21 cellular contexts compared by ENCODE assay signal in the genomic region with DNA sequence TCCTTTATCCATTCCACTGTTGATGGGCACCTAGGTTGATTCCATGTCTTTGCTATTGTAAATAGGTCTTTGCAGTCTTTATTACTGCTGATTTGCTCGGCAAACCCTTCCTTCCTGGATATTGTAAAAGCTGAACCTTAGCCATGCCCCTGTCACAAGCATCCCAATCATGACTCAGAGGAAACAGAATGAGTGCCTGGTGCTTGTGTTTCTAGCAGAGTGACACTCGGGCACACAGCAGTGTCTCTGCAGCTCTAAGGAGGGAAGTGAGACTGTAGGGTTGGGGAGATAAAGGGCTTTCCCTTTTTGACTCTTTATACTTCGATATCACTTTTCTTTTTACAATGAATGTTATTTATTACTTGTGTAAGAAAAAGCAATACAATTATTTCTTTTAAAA.
A peak's percentile ranks its signal among the peaks of the same experiment; 100 is the strongest.
DNase-seq lines count a peak whose midpoint lies in the region; ATAC-seq, FAIRE-seq and TF ChIP-seq lines count a peak whose summit lies in the region.
"Had no signal": no experiment of that assay in that cellular context is flagged by ENCODE, and none has a peak within 500 bp of the region (broad histone marks: within the 10 kb centered on the region; RNA-seq: fewer than 3 reads in every experiment).

No MANE protein-coding gene starts in this region.

- H3K4me2 ChIP-seq in GM12878 (ENCODE audit: control insufficient read depth, insufficient read depth) = no peak overlapping the region
- H3K4me2 ChIP-seq: GM23338 had no signal

- FAIRE-seq in GM12891 (lab: Jason Lieb, UNC) (no peak), GM12878 (lab: Jason Lieb, UNC) (no peak)
- FAIRE-seq: endometrium, GM12892 had no signal

- no peaks in the 10 kb centered on the region for H3K9me3 ChIP-seq in GM12878 (replicated peaks; ENCODE audit: control insufficient read depth, insufficient read depth, low read length)
- no peaks in the 10 kb centered on the region for H3K9me3 ChIP-seq in heart left ventricle

- SMC1A ChIA-PET in GM12878 (lab: Charles Lee; ENCODE audit: uncharacterized antibody, unreplicated experiment) = interaction anchor here (2.1 kb wide), 1 partner anchor 16 kb away, joined by 6 read pairs; no protein-coding TSS in a partner anchor

- H3K36me3 ChIP-seq in GM12878 (ENCODE audit: control insufficient read depth in 2 of 2, insufficient read depth in 2 of 2, low read length in 1 of 2) (no peaks in the 10 kb centered on the region), heart left ventricle (no peaks in the 10 kb centered on the region)
- H3K36me3 ChIP-seq: cardiac muscle cell had no signal

- BruUV-seq in GM12878 (replicated peaks; lab: Mats Ljungman, UMichigan) = no TSS peak

- peaks cover 34% of the 10 kb centered on the region for H3K4me1 Mint-ChIP-seq in WTC11
- H3K4me1 Mint-ChIP-seq: nephron had no signal

- no peak for TF ChIP-seq EP300 in GM12878 (IDR thresholded peaks at IDR 0.05; ENCODE audit: borderline replicate concordance in 1 of 2, control insufficient read depth in 1 of 2, low read depth in 2 of 2, low read length in 2 of 2)

- no peaks in the 10 kb centered on the region for H3K36me3 Mint-ChIP-seq in WTC11
- H3K36me3 Mint-ChIP-seq: CD8-positive, alpha-beta T cell had no signal

- ATAC-seq in GM12878 (peak; percentile 58), WTC11 (no peak), GM19455 (IDR thresholded peaks at IDR 0.05; ENCODE audit: unreplicated experiment) (no peak), heart left ventricle (no peak)
- ATAC-seq: activated T-cell treated with anti-CD3 and anti-CD28 coated beads, Interleukin-2, amount 50 U/mL, for 4 hours; CD8-positive, alpha-beta T cell; GM23338 had no signal

- no peaks in the 10 kb centered on the region for H4K20me1 ChIP-seq in GM12878 (ENCODE audit: control insufficient read depth, insufficient read depth)

- no peak for DNase-seq in GM12891 (ENCODE audit: insufficient read length, low spot score)
- DNase-seq in NOMO-1 (lab: John Stamatoyannopoulos, UW; ENCODE audit: unreplicated experiment in 2 of 2) = peak; percentile 39 to 58
- DNase-seq in GM12878 (ENCODE audit: low read depth, low spot score) = no peak
- peak; percentile 12 for DNase-seq in mucosa of gallbladder (ENCODE audit: low spot score)
- DNase-seq in WTC11 (ENCODE audit: low spot score) = no peak
- no peak for DNase-seq in stimulated activated CD4-positive, alpha-beta T cell treated with anti-CD3 and anti-CD28 coated beads, Interleukin-4, amount 100 ng/mL, for 4 hours
- no peak for DNase-seq in heart left ventricle
- DNase-seq: activated CD8-positive, alpha-beta memory T cell treated with anti-CD3 and anti-CD28 coated beads for 24 hours; activated naive CD4-positive, alpha-beta T cell treated with Interleukin-2 at 50 U/mL for 16 hours; activated T-cell treated with anti-CD3 and anti-CD28 coated beads, Interleukin-2, amount 50 U/mL, for 4 hours; amygdala; CD8-positive, alpha-beta T cell; NCI-H1436 treated with DMSO at 0.1 percent for 48 hours; NCI-H524; T1000 had no signal

- H3K27me3 ChIP-seq in GM12878 (replicated peaks in 1 of 2; ENCODE audit: control insufficient read depth in 2 of 2, insufficient read depth in 2 of 2, low read length in 1 of 2) (no peaks in the 10 kb centered on the region), heart left ventricle (peaks cover 0 to 18% (median 0%) of the 10 kb centered on the region in 9 donors)
- H3K27me3 ChIP-seq: cardiac muscle cell had no signal

- TF ChIP-seq RAD21 in GM12878 (IDR thresholded peaks at IDR 0.05; ENCODE audit: insufficient read depth, low read depth, low read length) = no peak

- intact Hi-C loops in GM12878 (cut with micrococcal nuclease; ENCODE audit: unreplicated experiment) = no loop called here
- intact Hi-C loops in heart left ventricle (cut with DNase I) = no loop called here

- no peak overlapping the region for H3K9ac ChIP-seq in GM12878 (ENCODE audit: control insufficient read depth, insufficient read depth, low read length)

- in situ Hi-C loops in GM12878 (cut with MboI) = no loop called here

- CTCF ChIA-PET in GM12878 (lab: Yijun Ruan, JAX) = interaction anchor here (1.1 to 1.3 kb wide), 2 partner anchors 233 to 306 kb away, joined by 3 read pairs; no protein-coding TSS in a partner anchor
- CTCF ChIA-PET in WTC11 (lab: Charles Lee) = interaction anchor here (0.6 kb wide), 1 partner anchor 20 kb away, joined by 3 read pairs; no protein-coding TSS in a partner anchor

- POLR2A ChIA-PET in GM12878 (lab: Charles Lee) = no interaction called here
- POLR2A ChIA-PET in WTC11 (lab: Charles Lee) = no interaction called here

- no peak overlapping the region for H2AFZ ChIP-seq in GM12878 (ENCODE audit: control insufficient read depth, low read depth, low read length)
- H2AFZ ChIP-seq: GM23338 had no signal

- RAD21 ChIA-PET in GM12878 (lab: Charles Lee; ENCODE audit: unreplicated experiment) = no interaction called here

- H3K79me2 ChIP-seq in GM12878 (ENCODE audit: control insufficient read depth, insufficient read depth, low read length) = no peaks in the 10 kb centered on the region

- TF ChIP-seq POLR2A in GM12891 (IDR thresholded peaks at IDR 0.05; ENCODE audit: low read depth, low read length) (no peak), GM12878 (IDR thresholded peaks at IDR 0.05; ENCODE audit: low read depth, low read length) (no peak), heart left ventricle (IDR thresholded peaks at IDR 0.05) (no peak)

- 15% methylated on average over 3 of the region's 3 CpGs for WGBS in GM12878 (ENCODE audit: insufficient coverage, insufficient replicate concordance, low lambda C conversion rate, missing lambda C conversion rate)
- 28 to 43% (median 38%) methylated on average over 3 of the region's 3 CpGs for WGBS in heart left ventricle, 4 donors

- TF ChIP-seq CTCF in GM12878 (IDR thresholded peaks at IDR 0.05 in 2 of 3, conservative IDR thresholded peaks at IDR 0.05 in 1 of 3; ENCODE audit: control insufficient read depth in 2 of 3, extremely low read depth in 1 of 3, insufficient read depth in 1 of 3, low read depth in 3 of 3, low read length in 3 of 3) = no peak
- TF ChIP-seq CTCF in WTC11 (IDR thresholded peaks at IDR 0.05) = no peak
- TF ChIP-seq CTCF in heart left ventricle (IDR thresholded peaks at IDR 0.05) = no peak

- H3K4me3 ChIP-seq in GM12878 (no peak overlapping the region), heart left ventricle (no peak overlapping the region)
- H3K4me3 ChIP-seq: cardiac muscle cell, GM23338 had no signal

- H3K27ac Mint-ChIP-seq in WTC11 = no peak overlapping the region
- H3K27ac Mint-ChIP-seq: CD8-positive, alpha-beta T cell; GM23338; nephron had no signal

- no peaks in the 10 kb centered on the region for H3K9me3 Mint-ChIP-seq in WTC11
- H3K9me3 Mint-ChIP-seq: activated T-cell treated with anti-CD3 and anti-CD28 coated beads, Interleukin-2, amount 50 U/mL, for 4 hours; CD8-positive, alpha-beta T cell; GM23338 had no signal

- H3K27me3 Mint-ChIP-seq in WTC11 (ENCODE audit: low read depth) = no peaks in the 10 kb centered on the region

- H3K27ac ChIP-seq in GM12878 (ENCODE audit: control insufficient read depth, insufficient read depth) (no peak overlapping the region), heart left ventricle (no peak overlapping the region)
- H3K27ac ChIP-seq: cardiac muscle cell had no signal

- H3K4me3 Mint-ChIP-seq in WTC11 = no peak overlapping the region
- H3K4me3 Mint-ChIP-seq: activated T-cell treated with anti-CD3 and anti-CD28 coated beads, Interleukin-2, amount 50 U/mL, for 4 hours; CD8-positive, alpha-beta T cell; GM23338; nephron had no signal

- no peaks in the 10 kb centered on the region for H3K4me1 ChIP-seq in GM12878 (ENCODE audit: control insufficient read depth, insufficient read depth, low read length)
- H3K4me1 ChIP-seq in heart left ventricle = no peaks in the 10 kb centered on the region

TF ChIP-seq in GM12891, 5 proteins besides CTCF, POLR2A, EP300 and RAD21:
- peak; percentile 66 for TF ChIP-seq SPI1 (IDR thresholded peaks at IDR 0.05; ENCODE audit: low read depth, low read length)
- no peak for TF ChIP-seq PAX5 (IDR thresholded peaks at IDR 0.05; ENCODE audit: insufficient read depth, low read length, severe bottlenecking)

TF ChIP-seq in GM12878, 131 proteins besides CTCF, POLR2A, EP300 and RAD21 (continues in another document):
- peak; percentile 59; the same call in 1 of the 2 replicates for TF ChIP-seq SPI1 (IDR thresholded peaks at IDR 0.05; ENCODE audit: borderline replicate concordance, insufficient read depth, low read depth, low read length)

TF ChIP-seq in WTC11, 78 proteins besides CTCF, POLR2A, EP300 and RAD21 (continues in another document):
- TF ChIP-seq ELF4 (CRISPR knock-in tag; IDR thresholded peaks at IDR 0.05; ENCODE audit: low read depth) (no peak), NFATC4 (CRISPR knock-in tag; IDR thresholded peaks at IDR 0.05) (no peak), TCF7 (CRISPR knock-in tag; IDR thresholded peaks at IDR 0.05; ENCODE audit: low read depth) (no peak), SOX15 (CRISPR knock-in tag; IDR thresholded peaks at IDR 0.05) (no peak)
- TF ChIP-seq, protein P1, sequence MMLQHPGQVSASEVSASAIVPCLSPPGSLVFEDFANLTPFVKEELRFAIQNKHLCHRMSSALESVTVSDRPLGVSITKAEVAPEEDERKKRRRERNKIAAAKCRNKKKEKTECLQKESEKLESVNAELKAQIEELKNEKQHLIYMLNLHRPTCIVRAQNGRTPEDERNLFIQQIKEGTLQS (CRISPR knock-in tag; conservative IDR thresholded peaks at IDR 0.05) = no peak
- TF ChIP-seq, protein P2, sequence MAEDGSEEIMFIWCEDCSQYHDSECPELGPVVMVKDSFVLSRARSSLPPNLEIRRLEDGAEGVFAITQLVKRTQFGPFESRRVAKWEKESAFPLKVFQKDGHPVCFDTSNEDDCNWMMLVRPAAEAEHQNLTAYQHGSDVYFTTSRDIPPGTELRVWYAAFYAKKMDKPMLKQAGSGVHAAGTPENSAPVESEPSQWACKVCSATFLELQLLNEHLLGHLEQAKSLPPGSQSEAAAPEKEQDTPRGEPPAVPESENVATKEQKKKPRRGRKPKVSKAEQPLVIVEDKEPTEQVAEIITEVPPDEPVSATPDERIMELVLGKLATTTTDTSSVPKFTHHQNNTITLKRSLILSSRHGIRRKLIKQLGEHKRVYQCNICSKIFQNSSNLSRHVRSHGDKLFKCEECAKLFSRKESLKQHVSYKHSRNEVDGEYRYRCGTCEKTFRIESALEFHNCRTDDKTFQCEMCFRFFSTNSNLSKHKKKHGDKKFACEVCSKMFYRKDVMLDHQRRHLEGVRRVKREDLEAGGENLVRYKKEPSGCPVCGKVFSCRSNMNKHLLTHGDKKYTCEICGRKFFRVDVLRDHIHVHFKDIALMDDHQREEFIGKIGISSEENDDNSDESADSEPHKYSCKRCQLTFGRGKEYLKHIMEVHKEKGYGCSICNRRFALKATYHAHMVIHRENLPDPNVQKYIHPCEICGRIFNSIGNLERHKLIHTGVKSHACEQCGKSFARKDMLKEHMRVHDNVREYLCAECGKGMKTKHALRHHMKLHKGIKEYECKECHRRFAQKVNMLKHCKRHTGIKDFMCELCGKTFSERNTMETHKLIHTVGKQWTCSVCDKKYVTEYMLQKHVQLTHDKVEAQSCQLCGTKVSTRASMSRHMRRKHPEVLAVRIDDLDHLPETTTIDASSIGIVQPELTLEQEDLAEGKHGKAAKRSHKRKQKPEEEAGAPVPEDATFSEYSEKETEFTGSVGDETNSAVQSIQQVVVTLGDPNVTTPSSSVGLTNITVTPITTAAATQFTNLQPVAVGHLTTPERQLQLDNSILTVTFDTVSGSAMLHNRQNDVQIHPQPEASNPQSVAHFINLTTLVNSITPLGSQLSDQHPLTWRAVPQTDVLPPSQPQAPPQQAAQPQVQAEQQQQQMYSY (CRISPR knock-in tag; IDR thresholded peaks at IDR 0.05) = no peak

Comparison
In these comparisons a context has a peak if more than half of its experiments do, and no peak if none do; other contexts are left out.
1. DNase-seq: peak in NOMO-1 (2 of 2) and mucosa of gallbladder (single experiment); none in GM12891 (single experiment), GM12878 (single experiment), WTC11 (single experiment), stimulated activated CD4-positive, alpha-beta T cell treated with anti-CD3 and anti-CD28 coated beads, Interleukin-4, amount 100 ng/mL, for 4 hours (0 of 2) and heart left ventricle (0 of 5).